Comparison of ENCODE assay signal across 32 cellular contexts in the genomic region with DNA sequence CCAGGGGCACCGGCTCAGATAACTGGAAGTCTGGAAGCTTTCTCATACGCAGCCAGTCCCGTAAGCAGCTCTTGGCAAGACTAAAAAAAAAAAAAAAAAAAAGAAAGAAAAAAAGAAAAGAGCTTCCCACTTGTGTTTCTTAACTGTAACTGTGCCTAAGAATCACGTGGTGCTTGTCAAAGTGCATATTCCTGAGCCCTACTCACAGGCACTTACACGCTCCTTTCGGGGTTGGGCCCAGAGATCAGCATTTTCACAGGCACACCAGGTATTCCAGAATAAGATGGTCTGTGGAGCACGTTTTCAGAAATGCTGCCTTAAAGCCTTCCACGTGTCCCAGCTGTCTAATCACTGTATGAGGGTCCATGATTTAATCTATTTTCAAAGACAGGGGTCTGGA. TPM values are rescaled to one million over a fixed set of nuclear protein-coding genes. Genes with fewer than 3 reads are reported as not detected.
"Had no signal": no experiment of that assay in that cellular context is flagged by ENCODE, and none has a peak within 500 bp of the region (broad histone marks: within the 10 kb centered on the region; RNA-seq: fewer than 3 reads in every experiment).

No MANE protein-coding gene starts in this region.

- H3K36me3 ChIP-seq: colonic mucosa, esophagus squamous epithelium, gastrocnemius medialis, heart right ventricle had no signal

- H3K27me3 ChIP-seq: colonic mucosa, esophagus squamous epithelium, gastrocnemius medialis had no signal

- H3K27ac ChIP-seq: colonic mucosa, epithelial cell of prostate, esophagus squamous epithelium, gastrocnemius medialis, heart right ventricle had no signal

- H3K9me3 Mint-ChIP-seq: endodermal cell had no signal

- H3K4me3 Mint-ChIP-seq: dendritic cell treated with granulocyte-macrophage colony-stimulating factor and Interleukin-4, amounts not matched to agents 40 ng/mL and 50 ng/mL, for 4 days; effector memory CD8-positive, alpha-beta T cell; endodermal cell; immature natural killer cell; memory B cell had no signal

- ATAC-seq: effector memory CD8-positive, alpha-beta T cell; esophagus mucosa; gastrocnemius medialis; heart right ventricle; left colon; left lobe of liver; left ventricle myocardium superior had no signal

- H3K9me3 ChIP-seq: colonic mucosa, esophagus squamous epithelium, gastrocnemius medialis, heart right ventricle had no signal

- H3K4me1 Mint-ChIP-seq: immature natural killer cell had no signal

- H3K27ac Mint-ChIP-seq: dendritic cell treated with granulocyte-macrophage colony-stimulating factor and Interleukin-4, amounts not matched to agents 40 ng/mL and 50 ng/mL, for 4 days; effector memory CD8-positive, alpha-beta T cell; endodermal cell; immature natural killer cell; memory B cell had no signal

- DNase-seq: cerebellar nuclear complex; colonic mucosa; cortex of kidney; effector CD8-positive, alpha-beta T cell; effector memory CD8-positive, alpha-beta T cell; endodermal cell; erythroblast; esophagus squamous epithelium; foreskin fibroblast; foreskin melanocyte; gastrocnemius medialis; glutamatergic neuron; head of caudate nucleus; heart right ventricle; hypothalamus; immature natural killer cell; islet precursor cell; kidney; kidney glomerular epithelial cell; left colon; left ventricle myocardium superior; mammary epithelial cell; mesendoderm; midbrain had no signal

- H3K36me3 Mint-ChIP-seq: immature natural killer cell had no signal

- H3K4me1 ChIP-seq: colonic mucosa, esophagus squamous epithelium, gastrocnemius medialis, heart right ventricle had no signal

- H3K27me3 Mint-ChIP-seq: dendritic cell treated with granulocyte-macrophage colony-stimulating factor and Interleukin-4, amounts not matched to agents 40 ng/mL and 50 ng/mL, for 4 days; effector memory CD8-positive, alpha-beta T cell; memory B cell had no signal

- H3K4me3 ChIP-seq: colonic mucosa, esophagus squamous epithelium, gastrocnemius medialis, heart right ventricle, lung had no signal

RNA-seq across cellular contexts. Expression of a gene that starts 22.6 kb away (rescaled TPM):
- total RNA-seq: esophagus mucosa, gastrocnemius medialis, glomerular endothelial cell, left lobe of liver, lower leg skin had no signal
- polyA plus RNA-seq: immature natural killer cell, mammary epithelial cell had no signal
